ENCODE assay signal across 1 cellular context in the genomic region with DNA sequence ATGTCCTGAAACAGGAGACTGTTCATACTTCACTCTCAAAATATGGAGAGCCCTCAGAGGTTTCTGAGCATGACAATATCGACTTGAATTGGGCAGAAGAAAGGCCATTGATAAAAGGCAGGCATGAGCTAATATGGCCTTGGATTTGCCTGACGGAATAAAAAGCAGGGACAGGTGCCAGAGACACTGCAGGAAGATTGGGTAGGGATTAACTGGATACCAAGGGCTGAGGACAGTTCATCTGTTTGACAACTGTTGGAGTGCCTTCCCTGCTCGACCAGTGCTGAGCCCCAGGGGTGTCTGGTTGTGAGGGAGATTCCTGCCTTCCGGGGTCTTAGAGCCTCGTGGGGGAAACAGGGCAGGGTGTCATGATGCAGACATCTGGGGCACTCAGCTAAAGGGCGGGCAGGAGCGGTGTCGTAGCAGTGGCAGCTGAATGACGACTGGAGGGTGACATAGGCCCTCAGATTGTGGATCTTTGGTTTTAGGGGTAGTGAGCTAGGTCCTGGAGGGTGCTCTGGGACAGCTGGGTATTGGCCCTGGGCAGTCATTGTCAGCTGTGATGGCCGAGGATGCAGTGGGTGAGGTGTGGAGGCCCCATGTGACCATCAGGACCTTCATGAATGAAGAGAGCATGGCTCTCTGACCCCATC.
TF ChIP-seq lines count a peak whose summit lies in the region.

No MANE protein-coding gene starts in this region.

TF ChIP-seq in H1, 55 proteins besides CTCF, POLR2A, EP300 and RAD21:
- TF ChIP-seq CBX5 (IDR thresholded peaks at IDR 0.05; ENCODE audit: low read depth, low read length) (no peak), KDM4A (IDR thresholded peaks at IDR 0.05; ENCODE audit: low read depth, low read length, severe bottlenecking) (no peak), CREB1 (IDR thresholded peaks at IDR 0.05) (no peak), POLR2AphosphoS5 (IDR thresholded peaks at IDR 0.05; ENCODE audit: low read depth, low read length) (no peak), JUND (IDR thresholded peaks at IDR 0.05; ENCODE audit: low read length) (no peak), NRF1 (IDR thresholded peaks at IDR 0.05; ENCODE audit: low read depth, low read length) (no peak), KDM5A (IDR thresholded peaks at IDR 0.05; ENCODE audit: low read length) (no peak), RBBP5 (IDR thresholded peaks at IDR 0.05; ENCODE audit: borderline replicate concordance, low read depth, low read length) (no peak), RXRA (IDR thresholded peaks at IDR 0.05; ENCODE audit: insufficient read depth, low read depth, low read length) (no peak), CTBP2 (IDR thresholded peaks at IDR 0.05; ENCODE audit: borderline replicate concordance, insufficient read depth, insufficient read length, low read length) (no peak)
